In genomic region chr1:150213170-150214098, GRCh38 we compare ENCODE assay signal across 7 cellular contexts. TPM values are rescaled to one million over a fixed set of nuclear protein-coding genes. Genes with fewer than 3 reads are reported as not detected.
A peak's percentile ranks its signal among the peaks of the same experiment; 100 is the strongest.
DNase-seq lines count a peak whose midpoint lies in the region; ATAC-seq and TF ChIP-seq lines count a peak whose summit lies in the region.

No MANE protein-coding gene starts in this region.

- peak overlapping the region; percentile 83 to 90 for H3K27ac ChIP-seq in left lung

- no peak for TF ChIP-seq CTCF in left lung (IDR thresholded peaks at IDR 0.05)

- H3K4me1 ChIP-seq in left lung, result peaks cover 0 to 11% of the 10 kb centered on the region in 2 donors

- H3K27me3 ChIP-seq in left lung, result no peaks in the 10 kb centered on the region

- DNase-seq in NCI-H460 (ENCODE audit: extremely low read depth, low read depth) (peak; percentile 97), dermis blood vessel endothelial cell (peak; percentile 95), left lung (peak; percentile 96 to 97)
- peak; percentile 67 to 85 for DNase-seq in activated CD4-positive, alpha-beta T cell treated with anti-CD3 and anti-CD28 coated beads, Interleukin-2, amount 50 U/mL, for 24 hours (ENCODE audit: low read depth in 1 of 2, low spot score in 1 of 2)
- DNase-seq in stimulated activated CD4-positive, alpha-beta T cell treated with anti-CD3 and anti-CD28 coated beads, Interleukin-2, amount 100 ng/mL, for 48 hours, result peak; percentile 85 to 86

- H3K9me3 ChIP-seq in left lung, result no peaks in the 10 kb centered on the region

- ATAC-seq in GM18508 (IDR thresholded peaks at IDR 0.05; ENCODE audit: insufficient read depth, unreplicated experiment) (peak; percentile 59), HG03066 (IDR thresholded peaks at IDR 0.05; ENCODE audit: low read depth, unreplicated experiment) (peak; percentile 88), left lung (peak; percentile 99)

- no peaks in the 10 kb centered on the region for H3K36me3 ChIP-seq in left lung

- intact Hi-C loops in left lung (cut with DNase I), result no loop called here

- H3K4me3 ChIP-seq in left lung, result peak overlapping the region; percentile 28 to 36

RNA-seq across cellular contexts. Expression of gene ANP32E, which starts 22.5 kb away (rescaled TPM):
- 69.0 and 73.9 TPM in 2 replicates for total RNA-seq in NCI-H460 (2014; rRNA removed; shearing (Covaris generic))
- 57.5 and 75.7 TPM in 2 replicates for polyA plus RNA-seq in NCI-H460 (2014; cell fraction: nucleus; rRNA removed)
- total RNA-seq in dermis blood vessel endothelial cell (18.2 and 35.8 TPM in 2 replicates), left lung (10 to 100 TPM; 27.3 to 31.4 TPM)

RNA-seq across cellular contexts. Expression of gene CA14, which starts 44.1 kb away (rescaled TPM):
- not detected in 2 replicates for total RNA-seq in NCI-H460 (2014; rRNA removed; shearing (Covaris generic))
- not detected in 2 replicates for polyA plus RNA-seq in NCI-H460 (2014; cell fraction: nucleus; rRNA removed)
- total RNA-seq in dermis blood vessel endothelial cell, result not detected in 2 replicates
- under 1 TPM; 0.18 to 0.44 TPM for total RNA-seq in left lung

RNA-seq across cellular contexts. Expression of gene APH1A, which starts 55.4 kb away (rescaled TPM):
- total RNA-seq in NCI-H460 (2014; rRNA removed; shearing (Covaris generic)), result 123 and 135 TPM in 2 replicates
- 160 and 186 TPM in 2 replicates for polyA plus RNA-seq in NCI-H460 (2014; cell fraction: nucleus; rRNA removed)
- total RNA-seq in dermis blood vessel endothelial cell (132 and 182 TPM in 2 replicates), left lung (100 to 1,000 TPM; 127 to 143 TPM)

RNA-seq across cellular contexts. Expression of gene C1orf54, which starts 59.2 kb away (rescaled TPM):
- 3.6 TPM in 1 of 2 replicates, not detected in the other for total RNA-seq in NCI-H460 (2014; rRNA removed; shearing (Covaris generic))
- 0.42 TPM in 1 of 2 replicates, not detected in the other for polyA plus RNA-seq in NCI-H460 (2014; cell fraction: nucleus; rRNA removed)
- total RNA-seq in dermis blood vessel endothelial cell, result 3.6 and 43.1 TPM in 2 replicates
- total RNA-seq in left lung, result 10 to 100 TPM; 10.8 to 21.3 TPM

Comparison
In these comparisons a context has a peak if more than half of its experiments do, and no peak if none do; other contexts are left out.
1. Peak in every context shown above with its lines: DNase-seq, ATAC-seq, H3K4me3 ChIP-seq and H3K27ac ChIP-seq.